Comparison of ENCODE assay signal across 17 cellular contexts in the genomic region with DNA sequence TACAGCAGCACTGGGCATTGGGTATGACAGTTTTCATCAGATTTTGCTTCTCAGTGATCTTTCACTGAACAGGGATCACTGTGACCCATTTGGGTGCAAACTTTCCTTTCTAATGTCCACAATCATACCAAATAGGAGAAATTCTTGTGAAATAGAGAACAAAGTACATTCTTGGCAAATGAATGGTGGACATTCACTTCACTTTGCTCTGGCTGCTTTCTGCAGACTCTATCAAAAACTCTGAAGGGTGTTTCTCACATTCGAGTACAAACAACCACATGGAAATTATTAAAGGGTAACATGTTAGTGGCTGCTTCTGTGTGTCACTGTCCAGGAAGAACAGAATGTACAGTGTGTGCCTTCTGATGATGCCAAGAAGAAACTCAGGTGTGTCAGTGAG.
"Had no signal": no experiment of that assay in that cellular context is flagged by ENCODE, and none has a peak within 500 bp of the region (broad histone marks: within the 10 kb centered on the region; RNA-seq: fewer than 3 reads in every experiment).

No MANE protein-coding gene starts in this region.

- H3K27me3 Mint-ChIP-seq: progenitor cell of endocrine pancreas; stimulated activated naive CD8-positive, alpha-beta T cell treated with anti-CD3 and anti-CD28 coated beads, Interleukin-15, Interleukin-2, amounts not matched to agents 100 ng/mL and 50 ng/mL, for 24 hours had no signal

- H3K4me3 Mint-ChIP-seq: activated T-helper 1 cell treated with anti-CD3 and anti-CD28 coated beads, Interleukin-12 subunit alpha, Interleukin-12 subunit beta, Interleukin-2, Interleukin-4 antibody, amounts not matched to agents 30 ng/mL and 10 ng/mL and 1 ng/mL, durations not matched to agents 14 hours and 24 hours and 36 hours; natural killer cell; stimulated activated naive CD8-positive, alpha-beta T cell treated with anti-CD3 and anti-CD28 coated beads, Interleukin-15, Interleukin-2, amounts not matched to agents 100 ng/mL and 50 ng/mL, for 24 hours; WTC11 had no signal

- H3K9me3 ChIP-seq: colonic mucosa, testis, upper lobe of right lung had no signal

- H3K4me1 ChIP-seq: colonic mucosa, upper lobe of right lung had no signal

- H3K27ac Mint-ChIP-seq: activated T-helper 1 cell treated with anti-CD3 and anti-CD28 coated beads, Interleukin-12 subunit alpha, Interleukin-12 subunit beta, Interleukin-2, Interleukin-4 antibody, amounts not matched to agents 30 ng/mL and 10 ng/mL and 1 ng/mL, durations not matched to agents 14 hours and 24 hours and 36 hours; progenitor cell of endocrine pancreas; stimulated activated naive CD8-positive, alpha-beta T cell treated with anti-CD3 and anti-CD28 coated beads, Interleukin-15, Interleukin-2, amounts not matched to agents 100 ng/mL and 50 ng/mL, for 24 hours; WTC11 had no signal

- H3K27me3 ChIP-seq: colonic mucosa, testis, upper lobe of right lung had no signal

- ATAC-seq: natural killer cell, right cardiac atrium, upper lobe of right lung, WTC11 had no signal

- H3K4me1 Mint-ChIP-seq: WTC11 had no signal

- H3K27ac ChIP-seq: colonic mucosa, testis, upper lobe of right lung had no signal

- H3K4me3 ChIP-seq: colonic mucosa, testis, upper lobe of right lung had no signal

- DNase-seq: activated CD4-positive, alpha-beta T cell treated with anti-CD3 and anti-CD28 coated beads for 48 hours; activated naive CD4-positive, alpha-beta T cell; colonic mucosa; glutamatergic neuron; hypothalamus; kidney; mesendoderm; natural killer cell; nucleus accumbens; right cardiac atrium; T-helper 2 cell; testis; upper lobe of right lung had no signal

- H3K36me3 ChIP-seq: colonic mucosa had no signal

- H3K9me3 Mint-ChIP-seq: activated T-helper 1 cell treated with anti-CD3 and anti-CD28 coated beads, Interleukin-12 subunit alpha, Interleukin-12 subunit beta, Interleukin-2, Interleukin-4 antibody, amounts not matched to agents 30 ng/mL and 10 ng/mL and 1 ng/mL, durations not matched to agents 14 hours and 24 hours and 36 hours; natural killer cell; stimulated activated naive CD8-positive, alpha-beta T cell treated with anti-CD3 and anti-CD28 coated beads, Interleukin-15, Interleukin-2, amounts not matched to agents 100 ng/mL and 50 ng/mL, for 24 hours; WTC11 had no signal
